In genomic region chr1:31633117-31633516, GRCh38 we compare ENCODE assay signal across 7 cellular contexts. TPM values are rescaled to one million over a fixed set of nuclear protein-coding genes. Genes with fewer than 3 reads are reported as not detected.
DNase-seq lines count a peak whose midpoint lies in the region; ATAC-seq and TF ChIP-seq lines count a peak whose summit lies in the region.

No MANE protein-coding gene starts in this region.

- ATAC-seq in HG03469 (IDR thresholded peaks at IDR 0.05; ENCODE audit: unreplicated experiment) (no peak), GM19035 (IDR thresholded peaks at IDR 0.05; ENCODE audit: unreplicated experiment) (no peak)

- intact Hi-C loops in ascending aorta (cut with DNase I): no loop called here

- H3K27me3 ChIP-seq in ascending aorta: no peaks in the 10 kb centered on the region
- no peaks in the 10 kb centered on the region for H3K27me3 ChIP-seq in neutrophil

- H3K4me3 ChIP-seq in ascending aorta (no peak overlapping the region), neutrophil (ENCODE audit: low read depth in 1 of 2, low read length in 1 of 2) (no peak overlapping the region)

- DNase-seq in EL (peak; percentile 44), HuH-7 (ENCODE audit: low spot score) (peak; percentile 52), ascending aorta (ENCODE audit: low spot score in 2 of 2) (no peak), NCI-H526 treated with DMSO at 0.1 percent for 48 hours (lab: John Stamatoyannopoulos, UW) (no peak)

- H3K27ac ChIP-seq in ascending aorta (peak overlapping the region; percentile 22 to 46), neutrophil (no peak overlapping the region)

- TF ChIP-seq CTCF in ascending aorta (IDR thresholded peaks at IDR 0.05): peak in 1 of 3 experiments; percentile 32
- peak; percentile 15 for TF ChIP-seq CTCF in neutrophil (IDR thresholded peaks at IDR 0.05)

- H3K4me1 ChIP-seq in ascending aorta: peaks cover 9 to 17% of the 10 kb centered on the region in 2 donors
- H3K4me1 ChIP-seq in neutrophil (ENCODE audit: control insufficient read depth in 1 of 2, insufficient read depth in 1 of 2, low read depth in 1 of 2, low read length in 1 of 2): peaks cover 13 to 16% of the 10 kb centered on the region in 2 experiments

- H3K36me3 ChIP-seq in ascending aorta (peaks cover 35 to 64% of the 10 kb centered on the region in 2 donors), neutrophil (peaks cover 70% of the 10 kb centered on the region)

- H3K9me3 ChIP-seq in ascending aorta (no peaks in the 10 kb centered on the region), neutrophil (no peaks in the 10 kb centered on the region)

RNA-seq across cellular contexts. Expression of gene PEF1, which starts 11.6 kb away (rescaled TPM):
- total RNA-seq in ascending aorta: 340 TPM

RNA-seq across cellular contexts. Expression of gene HCRTR1, which starts 15.6 kb away (rescaled TPM):
- not detected for total RNA-seq in ascending aorta

RNA-seq across cellular contexts. Expression of gene TINAGL1, which starts 56.8 kb away (rescaled TPM):
- total RNA-seq in ascending aorta: 1,807 TPM

Comparison
In these comparisons a context has a peak if more than half of its experiments do, and no peak if none do; other contexts are left out.
1. DNase-seq: peak in EL (single experiment) and HuH-7 (single experiment); none in ascending aorta (0 of 2) and NCI-H526 treated with DMSO at 0.1 percent for 48 hours (single experiment).